ENCODE assay signal across 8 cellular contexts in the genomic region with DNA sequence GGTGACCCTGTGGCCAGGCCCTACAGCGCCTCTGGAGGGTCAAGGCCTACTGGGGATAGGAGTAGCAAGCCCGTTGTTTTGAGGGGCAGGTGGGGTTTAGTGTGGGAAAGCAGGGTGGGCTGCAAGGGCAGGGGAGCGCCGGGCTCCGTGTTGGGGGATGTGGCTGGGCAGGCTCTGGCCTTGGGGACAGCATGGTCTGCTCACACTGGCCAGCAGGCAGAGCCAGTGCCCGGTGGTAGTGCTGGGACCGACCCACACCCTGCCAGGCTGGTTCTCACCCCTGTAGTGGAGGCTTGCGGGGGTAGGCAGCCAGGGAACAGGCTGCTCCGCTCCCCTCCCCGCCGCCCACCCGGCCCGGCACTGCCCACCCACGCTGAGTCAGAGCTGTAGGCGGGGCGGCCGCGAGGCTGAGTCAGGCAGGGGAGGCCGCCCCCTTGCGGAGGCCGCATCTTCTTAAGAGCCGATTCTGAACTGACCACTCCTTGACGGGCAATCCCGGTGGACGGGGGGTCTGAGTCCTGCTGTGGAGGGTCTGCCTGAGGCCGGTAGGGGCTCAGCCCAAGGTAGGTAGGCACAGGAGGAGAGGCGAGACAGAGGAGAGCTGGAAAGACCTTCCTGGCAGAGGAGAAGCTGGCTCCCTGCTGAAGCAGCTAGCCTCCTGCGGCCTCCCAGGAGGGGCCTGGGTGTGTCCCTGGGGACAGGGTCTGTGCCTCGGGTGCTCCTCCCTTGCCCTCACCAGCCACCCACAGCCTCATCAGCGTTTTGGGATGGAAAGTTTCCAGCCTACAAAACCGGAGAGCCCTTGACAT.
DNase-seq lines count a peak whose midpoint lies in the region; FAIRE-seq and TF ChIP-seq lines count a peak whose summit lies in the region.

No MANE protein-coding gene starts in this region.

- DNase-seq in Ammon's horn (ENCODE audit: low spot score) (peak; percentile 83), M059J (ENCODE audit: low read depth) (peak; percentile 72), endothelial cell of umbilical vein (ENCODE audit: low read depth, low spot score) (peak; percentile 79), midbrain (lab: John Stamatoyannopoulos, UW) (peak; percentile 57), GF-D8 (lab: John Stamatoyannopoulos, UW) (no peak), NCI-H1048 (lab: John Stamatoyannopoulos, UW) (no peak)
- DNase-seq in activated CD8-positive, alpha-beta memory T cell treated with anti-CD3 and anti-CD28 coated beads for 4 hours (ENCODE audit: low read depth in 2 of 2) = peak; percentile 65 to 67
- peak; percentile 36 to 47 for DNase-seq in stimulated activated CD8-positive, alpha-beta memory T cell treated with anti-CD3 and anti-CD28 coated beads, Interleukin-2, amount 100 ng/mL, for 1 hour (ENCODE audit: low read depth in 2 of 2)

- POLR2A ChIA-PET in endothelial cell of umbilical vein (lab: Charles Lee) = no interaction called here

- TF ChIP-seq POLR2A in endothelial cell of umbilical vein (IDR thresholded peaks at IDR 0.05; ENCODE audit: low read depth, low read length) = no peak

- TF ChIP-seq CTCF in endothelial cell of umbilical vein (IDR thresholded peaks at IDR 0.05; ENCODE audit: extremely low read depth in 1 of 2, insufficient read depth in 1 of 2, low read depth in 1 of 2, low read length in 2 of 2) = peak; percentile 59 to 88

- BruUV-seq in endothelial cell of umbilical vein (replicated peaks; lab: Mats Ljungman, UMichigan) = no TSS peak

- no peaks in the 10 kb centered on the region for H3K79me2 ChIP-seq in endothelial cell of umbilical vein (ENCODE audit: control insufficient read depth, insufficient read depth, low read length)

- no peaks in the 10 kb centered on the region for H3K36me3 ChIP-seq in endothelial cell of umbilical vein (ENCODE audit: control insufficient read depth in 2 of 2, extremely low read depth in 1 of 2, insufficient read depth in 2 of 2, low read length in 2 of 2)

- peak overlapping the region in 1 of 3 experiments; percentile 25 for H3K4me3 ChIP-seq in endothelial cell of umbilical vein (replicated peaks in 1 of 3; ENCODE audit: insufficient read depth in 1 of 3, low read depth in 1 of 3, low read length in 3 of 3)

- no peak overlapping the region for H3K9ac ChIP-seq in endothelial cell of umbilical vein (replicated peaks; ENCODE audit: extremely low read depth, insufficient read depth, low read length)

- no peaks in the 10 kb centered on the region for H4K20me1 ChIP-seq in endothelial cell of umbilical vein (replicated peaks; ENCODE audit: control insufficient read depth, extremely low read depth, insufficient read depth, low read length)

- no peak overlapping the region for H3K4me2 ChIP-seq in endothelial cell of umbilical vein (ENCODE audit: insufficient read depth, low read length)

- peaks cover 8% of the 10 kb centered on the region for H3K4me1 ChIP-seq in endothelial cell of umbilical vein (ENCODE audit: control insufficient read depth, extremely low read depth, insufficient read depth, low read length)

- FAIRE-seq in endothelial cell of umbilical vein (lab: Jason Lieb, UNC) = peak; percentile 78

- H2AFZ ChIP-seq in endothelial cell of umbilical vein (ENCODE audit: low read depth, low read length) = peak overlapping the region; percentile 87

- no peaks in the 10 kb centered on the region for H3K9me1 ChIP-seq in endothelial cell of umbilical vein (replicated peaks; ENCODE audit: control insufficient read depth, extremely low read depth, insufficient read depth, low read length)

- H3K27ac ChIP-seq in endothelial cell of umbilical vein (ENCODE audit: insufficient read depth, low read depth, low read length) = no peak overlapping the region

- H3K9me3 ChIP-seq in endothelial cell of umbilical vein (replicated peaks; ENCODE audit: control insufficient read depth, insufficient read depth, low read length) = no peaks in the 10 kb centered on the region

- H3K27me3 ChIP-seq in endothelial cell of umbilical vein (ENCODE audit: control insufficient read depth in 2 of 2, insufficient read depth in 2 of 2, low read length in 2 of 2) = no peaks in the 10 kb centered on the region

- dilution Hi-C loops in endothelial cell of umbilical vein (cut with MboI; ENCODE audit: extremely low pct_ligation_motif_present, low sequenced_read_pairs) = no loop called here

- CTCF ChIA-PET in endothelial cell of umbilical vein (lab: Charles Lee) = interaction anchor here (0.6 to 3.8 kb wide), 21 partner anchors 9 to 670 kb away, joined by 3 to 59 read pairs (median 5); a partner anchor contains a TSS

- intact Hi-C loops in endothelial cell of umbilical vein (cut with micrococcal nuclease) = loop anchor here (1.0 kb wide), 3 partner anchors 63 to 108 kb away; no protein-coding TSS in a partner anchor

TF ChIP-seq in endothelial cell of umbilical vein, 7 proteins besides CTCF, POLR2A, EP300 and RAD21:
- TF ChIP-seq EZH2 (IDR thresholded peaks at IDR 0.05; ENCODE audit: borderline replicate concordance, low read depth, low read length, severe bottlenecking) (no peak), MYC (IDR thresholded peaks at IDR 0.05; ENCODE audit: low read depth, low read length) (no peak), FOS (IDR thresholded peaks at IDR 0.05; ENCODE audit: borderline replicate concordance, insufficient read depth, low read length) (peak; percentile 69)

Comparison
In these comparisons a context has a peak if more than half of its experiments do, and no peak if none do; other contexts are left out.
1. DNase-seq: peak in Ammon's horn (single experiment), M059J (single experiment), activated CD8-positive, alpha-beta memory T cell treated with anti-CD3 and anti-CD28 coated beads for 4 hours (2 of 2), endothelial cell of umbilical vein (single experiment), midbrain (single experiment) and stimulated activated CD8-positive, alpha-beta memory T cell treated with anti-CD3 and anti-CD28 coated beads, Interleukin-2, amount 100 ng/mL, for 1 hour (2 of 2); none in GF-D8 (single experiment) and NCI-H1048 (single experiment).